8 cellular contexts compared by ENCODE assay signal in the genomic region with DNA sequence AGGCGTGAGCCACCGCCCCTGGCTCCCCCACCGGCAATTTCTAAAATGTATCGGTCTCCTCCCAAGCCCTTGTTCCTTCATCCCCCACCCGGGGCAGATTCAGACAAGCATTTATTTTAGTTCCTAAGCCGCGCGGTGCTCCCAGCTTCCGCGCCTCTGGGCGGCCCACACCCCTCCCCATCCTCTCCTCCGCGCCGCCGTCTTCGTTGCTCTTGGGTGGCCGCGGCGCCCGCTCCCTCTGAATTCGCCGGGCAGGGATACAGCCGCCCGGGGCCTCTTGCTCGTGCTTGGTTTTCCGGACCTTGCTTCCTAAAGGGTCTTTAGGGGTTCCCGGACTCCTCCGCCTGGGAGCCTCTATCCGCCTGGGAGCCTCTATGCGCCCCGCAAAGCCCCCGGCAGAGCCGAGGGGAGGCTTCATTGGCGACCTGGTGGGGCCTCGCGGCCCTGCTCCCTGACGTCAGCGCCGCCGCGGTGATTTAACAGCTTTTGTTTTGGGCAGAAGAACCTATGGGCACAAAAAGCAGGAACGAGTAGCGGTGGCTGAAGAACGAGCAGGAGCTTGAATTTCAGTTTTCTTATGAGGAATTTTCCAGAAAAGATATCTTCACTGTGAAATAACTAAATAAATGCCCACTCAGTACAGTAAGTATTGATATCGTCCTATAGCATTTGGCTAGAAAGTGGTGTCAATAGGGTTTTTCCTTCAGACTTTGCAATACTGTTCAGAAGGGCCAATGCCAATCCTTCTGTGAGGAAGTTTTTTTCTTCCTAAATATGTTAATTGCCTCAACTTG. TPM values are rescaled to one million over a fixed set of nuclear protein-coding genes. Genes with fewer than 3 reads are reported as not detected.
A peak's percentile ranks its signal among the peaks of the same experiment; 100 is the strongest.
DNase-seq lines count a peak whose midpoint lies in the region; ATAC-seq and TF ChIP-seq lines count a peak whose summit lies in the region.

No MANE protein-coding gene starts in this region.

- H3K36me3 Mint-ChIP-seq in Caco-2 (ENCODE audit: insufficient read depth, unreplicated experiment), result no peaks in the 10 kb centered on the region

- H3K36me3 ChIP-seq in Caco-2 (ENCODE audit: control insufficient read depth, insufficient read depth, low read length) (no peaks in the 10 kb centered on the region), NT2/D1 (ENCODE audit: insufficient read depth, insufficient read length, low read length) (peaks cover 25% of the 10 kb centered on the region), esophagus (ENCODE audit: control insufficient read depth in 2 of 2, insufficient read depth in 2 of 2, low read length in 1 of 2) (no peaks in the 10 kb centered on the region), mucosa of rectum (ENCODE audit: control insufficient read depth in 2 of 2, insufficient read depth in 2 of 2, low read length in 2 of 2) (no peaks in the 10 kb centered on the region)

- H3K27ac ChIP-seq in esophagus (ENCODE audit: low read depth in 2 of 2, low read length in 1 of 2) (peak overlapping the region; percentile 89 to 98), mucosa of rectum (ENCODE audit: low read depth in 2 of 2, low read length in 2 of 2) (peak overlapping the region; percentile 79 to 80)

- H3K9me3 ChIP-seq in Caco-2 (no peaks in the 10 kb centered on the region), NT2/D1 (ENCODE audit: insufficient read depth, low read length) (no peaks in the 10 kb centered on the region), esophagus (ENCODE audit: control insufficient read depth in 2 of 2, insufficient read depth in 1 of 2, low read depth in 1 of 2, low read length in 1 of 2) (no peaks in the 10 kb centered on the region), mucosa of rectum (ENCODE audit: control insufficient read depth in 2 of 2, low read length in 2 of 2) (no peaks in the 10 kb centered on the region)

- no peak for TF ChIP-seq CTCF in Caco-2 (IDR thresholded peaks at IDR 0.05; ENCODE audit: insufficient read depth in 1 of 2, low read depth in 1 of 2, low read length in 1 of 2, severe bottlenecking in 1 of 2, unreplicated experiment in 1 of 2)

- intact Hi-C loops in Caco-2 (cut with micrococcal nuclease; ENCODE audit: unreplicated experiment), result loop anchor here (1.0 to 10.0 kb wide), 6 partner anchors 16 to 429 kb away; a partner anchor contains a TSS

- H3K4me3 ChIP-seq in Caco-2 (ENCODE audit: low read depth, low read length) (peak overlapping the region; percentile 35), NT2/D1 (ENCODE audit: insufficient read length, low read depth) (peak overlapping the region; percentile 49), esophagus (ENCODE audit: low read depth in 1 of 2, low read length in 2 of 2) (peak overlapping the region; percentile 64 to 66), mucosa of rectum (ENCODE audit: low read length in 2 of 2) (peak overlapping the region; percentile 62 to 79)

- no peaks in the 10 kb centered on the region for H3K4me1 ChIP-seq in Caco-2
- no peaks in the 10 kb centered on the region for H3K4me1 ChIP-seq in NT2/D1 (ENCODE audit: insufficient read depth, insufficient read length)
- H3K4me1 ChIP-seq in esophagus (ENCODE audit: control insufficient read depth in 2 of 2, insufficient read depth in 2 of 2, low read length in 1 of 2), result no peaks in the 10 kb centered on the region
- peaks cover 0 to 7% of the 10 kb centered on the region in 2 donors for H3K4me1 ChIP-seq in mucosa of rectum (ENCODE audit: control insufficient read depth in 2 of 2, insufficient read depth in 2 of 2, low read length in 2 of 2)

- H3K4me3 Mint-ChIP-seq in Caco-2 (ENCODE audit: unreplicated experiment), result peak overlapping the region; percentile 73

- POLR2A ChIA-PET in Caco-2 (lab: Charles Lee), result interaction anchor here (1.3 kb wide), 1 partner anchor 37 kb away, joined by 3 read pairs; a partner anchor contains a TSS

- no peaks in the 10 kb centered on the region for H3K9me3 Mint-ChIP-seq in Caco-2 (ENCODE audit: unreplicated experiment)

- H3K27me3 ChIP-seq in Caco-2 (replicated peaks; ENCODE audit: control insufficient read depth, insufficient read depth, low read length) (no peaks in the 10 kb centered on the region), NT2/D1 (ENCODE audit: insufficient read depth, insufficient read length) (no peaks in the 10 kb centered on the region), esophagus (ENCODE audit: control insufficient read depth in 1 of 2, insufficient read depth in 2 of 2, low read length in 2 of 2) (no peaks in the 10 kb centered on the region), mucosa of rectum (ENCODE audit: control insufficient read depth in 2 of 2, insufficient read depth in 2 of 2, low read length in 2 of 2) (no peaks in the 10 kb centered on the region)

- H3K27ac Mint-ChIP-seq in Caco-2 (ENCODE audit: unreplicated experiment), result peak overlapping the region; percentile 65

- CTCF ChIA-PET in Caco-2 (lab: Charles Lee), result interaction anchor here (1.0 to 1.3 kb wide), 6 partner anchors 15 to 302 kb away, joined by 3 to 5 read pairs (median 4); no protein-coding TSS in a partner anchor

- H3K4me1 Mint-ChIP-seq in Caco-2 (ENCODE audit: low read depth, unreplicated experiment), result no peaks in the 10 kb centered on the region

- 0% methylated on average over 45 of the region's 45 CpGs for WGBS in esophagus, 2 donors

- DNase-seq in Caco-2 (peak in 1 of 2 experiments; percentile 36), HS-5 (ENCODE audit: low read depth) (peak; percentile 69), NT2/D1 (ENCODE audit: low read depth, low spot score) (peak; percentile 65), activated T-cell treated with anti-CD3 and anti-CD28 coated beads for 48 hours (ENCODE audit: low read depth) (peak; percentile 74)
- peak; percentile 52 to 53 for DNase-seq in stimulated activated CD8-positive, alpha-beta memory T cell treated with anti-CD3 and anti-CD28 coated beads, Interleukin-4, amount 100 ng/mL, for 4 hours (ENCODE audit: low read depth in 2 of 2, low spot score in 1 of 2)

- ATAC-seq in GM21360 (IDR thresholded peaks at IDR 0.05; ENCODE audit: unreplicated experiment), result peak; percentile 66

- H3K27me3 Mint-ChIP-seq in Caco-2 (ENCODE audit: insufficient read depth, unreplicated experiment), result no peaks in the 10 kb centered on the region

- BruUV-seq in Caco-2 (replicated peaks; lab: Mats Ljungman, UMichigan), result no TSS peak

- peak overlapping the region; percentile 74 for H3K9ac ChIP-seq in NT2/D1 (ENCODE audit: insufficient read length, low read depth)
- H3K9ac ChIP-seq in mucosa of rectum (ENCODE audit: low read depth in 1 of 2, low read length in 2 of 2), result peak overlapping the region; percentile 65 to 72

RNA-seq across cellular contexts. Expression of a gene that starts 37.3 kb away (rescaled TPM):
- total RNA-seq in Caco-2 (2022), result 58.3 and 60.2 TPM in 2 replicates
- 10 to 100 TPM; 25.2 to 26.0 TPM for polyA plus RNA-seq in esophagus

RNA-seq across cellular contexts. Expression of a gene that starts 37.5 kb away (rescaled TPM):
- total RNA-seq in Caco-2 (2022), result 2.1 and 2.9 TPM in 2 replicates
- 1 to 10 TPM; 1.3 to 5.2 TPM for polyA plus RNA-seq in esophagus
